37 cellular contexts compared by ENCODE assay signal in genomic region chr20:3629893-3630292, GRCh38. TPM values are rescaled to one million over a fixed set of nuclear protein-coding genes. Genes with fewer than 3 reads are reported as not detected.
"Had no signal": no experiment of that assay in that cellular context is flagged by ENCODE, and none has a peak within 500 bp of the region (broad histone marks: within the 10 kb centered on the region; RNA-seq: fewer than 3 reads in every experiment).

No MANE protein-coding gene starts in this region.

- H3K36me3 ChIP-seq: cardiac muscle cell, WERI-Rb-1 had no signal

- H3K9me3 Mint-ChIP-seq: activated CD4-positive, alpha-beta T cell treated with anti-CD3 and anti-CD28 coated beads, Interleukin-2, amount 10 ng/mL, durations not matched to agents 7 days and 5 days; activated naive CD4-positive, alpha-beta T cell treated with anti-CD3 and anti-CD28 coated beads, Interleukin-2, amount 50 U/mL, for 24 hours; activated naive CD8-positive, alpha-beta T cell treated with anti-CD3 and anti-CD28 coated beads, Interleukin-2, amount 10 ng/mL, durations not matched to agents 7 days and 5 days; activated T-cell treated with anti-CD3 and anti-CD28 coated beads, Interleukin-2, amount 50 U/mL, for 24 hours; activated T-helper 2 cell treated with anti-CD3 and anti-CD28 coated beads, Interferon-gamma antibody, Interleukin-2, Interleukin-4, amounts not matched to agents 10 μg/mL and 5 μg/mL and 100 μg/mL, durations not matched to agents 14 hours and 24 hours and 36 hours; central memory CD8-positive, alpha-beta T cell had no signal

- H3K4me3 Mint-ChIP-seq: activated CD4-positive, alpha-beta T cell treated with anti-CD3 and anti-CD28 coated beads for 36 hours; activated CD4-positive, alpha-beta T cell treated with anti-CD3 and anti-CD28 coated beads, Interleukin-2, amount 10 ng/mL, durations not matched to agents 7 days and 5 days; activated CD8-positive, alpha-beta T cell treated with anti-CD3 and anti-CD28 coated beads, Interleukin-2, amount 10 ng/mL, durations not matched to agents 7 days and 5 days; activated naive CD4-positive, alpha-beta T cell treated with anti-CD3 and anti-CD28 coated beads, Interleukin-2, amount 50 U/mL, for 24 hours; activated naive CD8-positive, alpha-beta T cell treated with anti-CD3 and anti-CD28 coated beads, Interleukin-2, amount 10 ng/mL, durations not matched to agents 7 days and 5 days; activated T-cell treated with anti-CD3 and anti-CD28 coated beads, Interleukin-2, amount 50 U/mL, for 24 hours; central memory CD8-positive, alpha-beta T cell had no signal

- H3K4me1 Mint-ChIP-seq: activated CD4-positive, alpha-beta T cell treated with anti-CD3 and anti-CD28 coated beads for 36 hours; activated naive CD4-positive, alpha-beta T cell treated with anti-CD3 and anti-CD28 coated beads, Interleukin-2, amount 50 U/mL, for 24 hours; central memory CD8-positive, alpha-beta T cell had no signal

- H3K4me3 ChIP-seq: ascending aorta, cardiac muscle cell, Peyer's patch had no signal

- H3K27me3 ChIP-seq: ascending aorta, cardiac muscle cell, Peyer's patch had no signal

- ATAC-seq: activated CD4-positive, alpha-beta T cell treated with anti-CD3 and anti-CD28 coated beads for 36 hours; activated CD8-positive, alpha-beta T cell treated with anti-CD3 and anti-CD28 coated beads, Interleukin-2, amount 10 ng/mL, durations not matched to agents 7 days and 5 days; PC-3; SK-N-SH treated with all-trans-retinoic acid at 6 μM for 48 hours had no signal

- H3K4me1 ChIP-seq: ascending aorta, Peyer's patch had no signal

- H3K27ac Mint-ChIP-seq: activated CD4-positive, alpha-beta T cell treated with anti-CD3 and anti-CD28 coated beads for 36 hours; activated CD4-positive, alpha-beta T cell treated with anti-CD3 and anti-CD28 coated beads, Interleukin-2, amount 10 ng/mL, durations not matched to agents 7 days and 5 days; activated CD8-positive, alpha-beta T cell treated with anti-CD3 and anti-CD28 coated beads, Interleukin-2, amount 10 ng/mL, durations not matched to agents 7 days and 5 days; activated naive CD4-positive, alpha-beta T cell treated with anti-CD3 and anti-CD28 coated beads, Interleukin-2, amount 50 U/mL, for 24 hours; activated naive CD8-positive, alpha-beta T cell treated with anti-CD3 and anti-CD28 coated beads, Interleukin-2, amount 10 ng/mL, durations not matched to agents 7 days and 5 days; activated T-cell treated with anti-CD3 and anti-CD28 coated beads, Interleukin-2, amount 50 U/mL, for 24 hours; activated T-helper 2 cell treated with anti-CD3 and anti-CD28 coated beads, Interferon-gamma antibody, Interleukin-2, Interleukin-4, amounts not matched to agents 10 μg/mL and 5 μg/mL and 100 μg/mL, durations not matched to agents 14 hours and 24 hours and 36 hours had no signal

- DNase-seq: activated CD4-positive, alpha-beta T cell treated with anti-CD3 and anti-CD28 coated beads for 36 hours; activated CD4-positive, alpha-beta T cell treated with anti-CD3 and anti-CD28 coated beads, Interleukin-2, amount 10 ng/mL, durations not matched to agents 7 days and 5 days; activated CD4-positive, alpha-beta T cell treated with anti-CD3 and anti-CD28 coated beads, Interleukin-2, amount 50 U/mL, for 48 hours; activated CD8-positive, alpha-beta T cell treated with anti-CD3 and anti-CD28 coated beads, Interleukin-2, amount 10 ng/mL, durations not matched to agents 7 days and 5 days; activated gamma-delta T cell; activated naive CD4-positive, alpha-beta T cell treated with Interleukin-2 at 50 U/mL for 16 hours; activated naive CD8-positive, alpha-beta T cell treated with anti-CD3 and anti-CD28 coated beads, Interleukin-2, amount 10 ng/mL, durations not matched to agents 7 days and 5 days; activated T-cell treated with anti-CD3 and anti-CD28 coated beads, Interleukin-2, amount 50 U/mL, for 24 hours; amygdala; NCI-H1105; NCI-H1417 treated with DMSO at 0.1 percent for 48 hours; NCI-H187 treated with DMSO at 0.1 percent for 48 hours; NCI-H2081; NCI-H2171 treated with DMSO at 0.1 percent for 48 hours; NCI-H226; NCI-H446 treated with DMSO at 0.1 percent for 48 hours; NCI-H524; NCI-H69; NCI-H82; PC-3; Peyer's patch; RPMI8226; SIG-M5; T1000; WERI-Rb-1 had no signal

- H3K9me3 ChIP-seq: ascending aorta, Peyer's patch had no signal

- H3K27me3 Mint-ChIP-seq: activated CD4-positive, alpha-beta T cell treated with anti-CD3 and anti-CD28 coated beads for 36 hours; activated CD4-positive, alpha-beta T cell treated with anti-CD3 and anti-CD28 coated beads, Interleukin-2, amount 10 ng/mL, durations not matched to agents 7 days and 5 days; activated naive CD4-positive, alpha-beta T cell treated with anti-CD3 and anti-CD28 coated beads, Interleukin-2, amount 50 U/mL, for 24 hours; activated naive CD8-positive, alpha-beta T cell treated with anti-CD3 and anti-CD28 coated beads, Interleukin-2, amount 10 ng/mL, durations not matched to agents 7 days and 5 days; activated T-cell treated with anti-CD3 and anti-CD28 coated beads, Interleukin-2, amount 50 U/mL, for 24 hours; central memory CD8-positive, alpha-beta T cell had no signal

- H3K27ac ChIP-seq: ascending aorta, cardiac muscle cell, Peyer's patch, WERI-Rb-1 had no signal

RNA-seq across cellular contexts. Expression of gene GFRA4, which starts 33.3 kb away (rescaled TPM):
- total RNA-seq: activated CD4-positive, alpha-beta T cell treated with anti-CD3 and anti-CD28 coated beads for 36 hours; activated CD4-positive, alpha-beta T cell treated with anti-CD3 and anti-CD28 coated beads, Interleukin-2, amount 10 ng/mL, durations not matched to agents 7 days and 5 days; activated CD8-positive, alpha-beta T cell treated with anti-CD3 and anti-CD28 coated beads, Interleukin-2, amount 10 ng/mL, durations not matched to agents 7 days and 5 days; activated naive CD8-positive, alpha-beta T cell treated with anti-CD3 and anti-CD28 coated beads, Interleukin-2, amount 10 ng/mL, durations not matched to agents 7 days and 5 days; activated T-helper 2 cell treated with anti-CD3 and anti-CD28 coated beads, Interferon-gamma antibody, Interleukin-2, Interleukin-4, amounts not matched to agents 10 μg/mL and 5 μg/mL and 100 μg/mL, durations not matched to agents 14 hours and 24 hours and 36 hours; ascending aorta; cardiac muscle cell; chondrocyte; M059J; PC-3; Peyer's patch; SK-MEL-5; T-helper 1 cell treated with Interleukin-12 subunit alpha and Interleukin-12 subunit beta and Interleukin-4 antibody, amounts not matched to agents 30 ng/mL and 1 ng/mL, for 36 hours; T-helper 2 cell treated with Interferon-gamma antibody and Interleukin-4, amounts not matched to agents 100 ng/mL and 5 ng/mL, for 36 hours had no signal
- polyA plus RNA-seq: adipose tissue, cardiac muscle cell had no signal

RNA-seq across cellular contexts. Expression of gene ADAM33, which starts 51.9 kb away (rescaled TPM):
- total RNA-seq: activated CD4-positive, alpha-beta T cell treated with anti-CD3 and anti-CD28 coated beads for 36 hours; activated CD4-positive, alpha-beta T cell treated with anti-CD3 and anti-CD28 coated beads, Interleukin-2, amount 10 ng/mL, durations not matched to agents 7 days and 5 days; activated CD8-positive, alpha-beta T cell treated with anti-CD3 and anti-CD28 coated beads, Interleukin-2, amount 10 ng/mL, durations not matched to agents 7 days and 5 days; activated naive CD8-positive, alpha-beta T cell treated with anti-CD3 and anti-CD28 coated beads, Interleukin-2, amount 10 ng/mL, durations not matched to agents 7 days and 5 days; activated T-helper 2 cell treated with anti-CD3 and anti-CD28 coated beads, Interferon-gamma antibody, Interleukin-2, Interleukin-4, amounts not matched to agents 10 μg/mL and 5 μg/mL and 100 μg/mL, durations not matched to agents 14 hours and 24 hours and 36 hours; SK-MEL-5; T-helper 1 cell treated with Interleukin-12 subunit alpha and Interleukin-12 subunit beta and Interleukin-4 antibody, amounts not matched to agents 30 ng/mL and 1 ng/mL, for 36 hours; T-helper 2 cell treated with Interferon-gamma antibody and Interleukin-4, amounts not matched to agents 100 ng/mL and 5 ng/mL, for 36 hours had no signal
